29 cellular contexts compared by ENCODE assay signal in the genomic region with DNA sequence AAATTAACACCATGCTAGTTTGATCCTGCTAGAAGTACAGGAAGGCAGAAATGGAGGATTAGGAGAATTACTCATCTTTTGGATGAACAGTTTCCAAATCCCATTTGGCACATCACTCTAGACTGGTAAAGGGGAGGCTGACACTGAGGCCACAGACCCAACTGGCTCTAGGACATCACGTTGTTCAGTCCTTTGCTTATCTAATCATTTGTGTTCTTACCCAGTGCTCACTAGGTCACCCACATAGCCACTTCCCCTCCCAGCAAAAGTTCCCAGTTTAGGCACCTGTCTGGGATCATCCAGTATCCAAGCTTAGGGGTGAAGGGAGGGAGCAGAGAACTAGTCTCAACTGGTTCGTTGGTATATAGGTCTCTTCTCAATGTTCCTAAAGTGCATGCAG. TPM values are rescaled to one million over a fixed set of nuclear protein-coding genes. Genes with fewer than 3 reads are reported as not detected.
DNase-seq lines count a peak whose midpoint lies in the region; ATAC-seq, FAIRE-seq and TF ChIP-seq lines count a peak whose summit lies in the region.
"Had no signal": no experiment of that assay in that cellular context is flagged by ENCODE, and none has a peak within 500 bp of the region (broad histone marks: within the 10 kb centered on the region; RNA-seq: fewer than 3 reads in every experiment).

No MANE protein-coding gene starts in this region.

- no peak; the same call in 1 of the 2 replicates for TF ChIP-seq POLR2A in K562 (conservative IDR thresholded peaks at IDR 0.05)

- intact Hi-C loops in K562 (cut with micrococcal nuclease): no loop called here

- H3K27me3 ChIP-seq in K562 (ENCODE audit: control insufficient read depth in 2 of 2, insufficient read depth in 2 of 2, low read length in 2 of 2): no peaks in the 10 kb centered on the region
- H3K27me3 ChIP-seq: BE2C, foreskin keratinocyte had no signal

- H3K4me3 Mint-ChIP-seq in activated naive CD8-positive, alpha-beta T cell treated with anti-CD3 and anti-CD28 coated beads, Interleukin-2, amount 50 U/mL, for 24 hours: no peak overlapping the region
- H3K4me3 Mint-ChIP-seq in activated naive CD8-positive, alpha-beta T cell treated with anti-CD3 and anti-CD28 coated beads for 36 hours: no peak overlapping the region
- no peak overlapping the region for H3K4me3 Mint-ChIP-seq in stimulated activated naive B cell treated with anti-CD40 and anti-IgM and Interleukin-4, amounts not matched to agents 10 μg/mL and 1 μg/mL and 100 μg/mL, for 72 hours
- H3K4me3 Mint-ChIP-seq in immature natural killer cell: no peak overlapping the region
- H3K4me3 Mint-ChIP-seq: activated B cell treated with CpG ODN at 0.5 μM for 24 hours; activated T-cell treated with anti-CD3 and anti-CD28 coated beads, Interleukin-2, amount 50 U/mL, for 4 hours had no signal

- TF ChIP-seq EP300 in K562 (IDR thresholded peaks at IDR 0.05; ENCODE audit: low read length): no peak

- TF ChIP-seq CTCF in K562 (IDR thresholded peaks at IDR 0.05 in 2 of 3, conservative IDR thresholded peaks at IDR 0.05 in 1 of 3; ENCODE audit: insufficient read depth in 2 of 3, low read depth in 1 of 3, low read length in 3 of 3): no peak

- no peak for DNase-seq in activated naive CD8-positive, alpha-beta T cell treated with anti-CD3 and anti-CD28 coated beads, Interleukin-2, amount 50 U/mL, for 24 hours
- no peak for DNase-seq in activated naive CD8-positive, alpha-beta T cell treated with anti-CD3 and anti-CD28 coated beads for 36 hours
- DNase-seq in K562 (ENCODE audit: extremely low read depth in 1 of 4, low spot score in 3 of 4) (no peak), left lobe of liver (ENCODE audit: low spot score) (no peak), immature natural killer cell (no peak)
- no peak for DNase-seq in stimulated activated naive B cell treated with anti-CD40 and anti-IgM and Interleukin-4, amounts not matched to agents 10 μg/mL and 1 μg/mL and 100 μg/mL, for 72 hours
- no peak for DNase-seq in activated CD4-positive, alpha-beta T cell treated with anti-CD3 and anti-CD28 coated beads for 48 hours
- DNase-seq: activated B cell treated with CpG ODN at 0.5 μM for 24 hours; activated CD4-positive, alpha-beta T cell treated with anti-CD3 and anti-CD28 coated beads, Interleukin-2, amount 50 U/mL, for 48 hours; activated naive CD4-positive, alpha-beta T cell treated with Interleukin-2 at 50 U/mL for 16 hours; activated T-cell treated with anti-CD3 and anti-CD28 coated beads, Interleukin-2, amount 50 U/mL, for 4 hours; anterior cingulate cortex; BE2C; cerebellar nuclear complex; effector CD8-positive, alpha-beta T cell; erythroblast; foreskin keratinocyte; H7; hippocampal formation; mammary epithelial cell; NCI-H1105 treated with DMSO at 0.1 percent for 48 hours; retina; T1000 had no signal

- no peak for TF ChIP-seq RAD21 in K562 (CRISPR knock-in tag; conservative IDR thresholded peaks at IDR 0.05 in 1 of 2, IDR thresholded peaks at IDR 0.05 in 1 of 2)

- peaks cover 18% of the 10 kb centered on the region for H3K79me2 ChIP-seq in K562 (ENCODE audit: control insufficient read depth, insufficient read depth, low read length)

- peak; percentile 6 for FAIRE-seq in K562 (lab: Jason Lieb, UNC)
- FAIRE-seq: islet of Langerhans had no signal

- no peak overlapping the region for H3K27ac Mint-ChIP-seq in activated naive CD8-positive, alpha-beta T cell treated with anti-CD3 and anti-CD28 coated beads, Interleukin-2, amount 50 U/mL, for 24 hours
- no peak overlapping the region for H3K27ac Mint-ChIP-seq in activated naive CD8-positive, alpha-beta T cell treated with anti-CD3 and anti-CD28 coated beads for 36 hours
- H3K27ac Mint-ChIP-seq in stimulated activated naive B cell treated with anti-CD40 and anti-IgM and Interleukin-4, amounts not matched to agents 10 μg/mL and 1 μg/mL and 100 μg/mL, for 72 hours: peak overlapping the region; percentile 20
- H3K27ac Mint-ChIP-seq in immature natural killer cell: peak overlapping the region in 1 of 6 donors; percentile 22
- H3K27ac Mint-ChIP-seq: activated B cell treated with CpG ODN at 0.5 μM for 24 hours had no signal

- no peaks in the 10 kb centered on the region for H3K27me3 Mint-ChIP-seq in activated naive CD8-positive, alpha-beta T cell treated with anti-CD3 and anti-CD28 coated beads, Interleukin-2, amount 50 U/mL, for 24 hours
- H3K27me3 Mint-ChIP-seq in activated naive CD8-positive, alpha-beta T cell treated with anti-CD3 and anti-CD28 coated beads for 36 hours: no peaks in the 10 kb centered on the region
- no peaks in the 10 kb centered on the region for H3K27me3 Mint-ChIP-seq in stimulated activated naive B cell treated with anti-CD40 and anti-IgM and Interleukin-4, amounts not matched to agents 10 μg/mL and 1 μg/mL and 100 μg/mL, for 72 hours
- peaks cover 1 to 5% (median 3%) of the 10 kb centered on the region in 3 donors for H3K27me3 Mint-ChIP-seq in immature natural killer cell (ENCODE audit: low read depth in 3 of 3)
- H3K27me3 Mint-ChIP-seq: activated B cell treated with CpG ODN at 0.5 μM for 24 hours had no signal

- H4K20me1 ChIP-seq in K562 (replicated peaks; ENCODE audit: control insufficient read depth, insufficient read depth, low read length): peaks cover 4% of the 10 kb centered on the region; the same call in 1 of the 2 replicates

- ATAC-seq in activated naive CD8-positive, alpha-beta T cell treated with anti-CD3 and anti-CD28 coated beads, Interleukin-2, amount 50 U/mL, for 24 hours: peak; percentile 13
- ATAC-seq in K562 (peak; percentile 11; the same call in 2 of the 3 replicates), left lobe of liver (peak; percentile 1), HG03045 (IDR thresholded peaks at IDR 0.05; ENCODE audit: unreplicated experiment) (no peak)
- ATAC-seq in stimulated activated naive B cell treated with anti-CD40 and anti-IgM and Interleukin-4, amounts not matched to agents 10 μg/mL and 1 μg/mL and 100 μg/mL, for 72 hours (replicated peaks): no peak
- ATAC-seq: activated T-cell treated with anti-CD3 and anti-CD28 coated beads, Interleukin-2, amount 50 U/mL, for 4 hours; foreskin keratinocyte had no signal

- H3K9me1 ChIP-seq in K562 (ENCODE audit: control insufficient read depth, insufficient read depth, low read length): no peaks in the 10 kb centered on the region

- H3K36me3 Mint-ChIP-seq in activated naive CD8-positive, alpha-beta T cell treated with anti-CD3 and anti-CD28 coated beads, Interleukin-2, amount 50 U/mL, for 24 hours (ENCODE audit: low read depth): peaks cover 41% of the 10 kb centered on the region
- H3K36me3 Mint-ChIP-seq in activated naive CD8-positive, alpha-beta T cell treated with anti-CD3 and anti-CD28 coated beads for 36 hours: peaks cover 39% of the 10 kb centered on the region
- peaks cover 21 to 39% of the 10 kb centered on the region in 2 donors for H3K36me3 Mint-ChIP-seq in stimulated activated naive B cell treated with anti-CD40 and anti-IgM and Interleukin-4, amounts not matched to agents 10 μg/mL and 1 μg/mL and 100 μg/mL, for 72 hours
- peaks cover 0 to 4% (median 0%) of the 10 kb centered on the region in 3 donors for H3K36me3 Mint-ChIP-seq in immature natural killer cell

- no peak overlapping the region for H2AFZ ChIP-seq in K562 (ENCODE audit: low read depth, low read length)

- H3K27ac ChIP-seq in K562 (ENCODE audit: extremely low read depth, low read depth, low read length): peak overlapping the region; percentile 28; the same call in 1 of the 3 replicates
- H3K27ac ChIP-seq: foreskin keratinocyte, HL-60 had no signal

- H3K4me3 ChIP-seq in K562: no peak overlapping the region

- in situ Hi-C loops in K562 (cut with MboI): loop anchor here (5.0 kb wide), 1 partner anchor 345 kb away; no protein-coding TSS in a partner anchor

- H3K4me2 ChIP-seq in K562 (ENCODE audit: insufficient read depth, low read length): peak overlapping the region; percentile 12; the same call in 1 of the 2 replicates

- H3K4me1 ChIP-seq in K562 (replicated peaks in 1 of 2; ENCODE audit: control insufficient read depth in 2 of 2, insufficient read depth in 2 of 2, low read length in 2 of 2): peaks cover under 1 to 25% of the 10 kb centered on the region in 2 experiments; a peak in 4 of 5 replicates
- H3K4me1 ChIP-seq: foreskin keratinocyte had no signal

- BruUV-seq in K562 (replicated peaks; lab: Mats Ljungman, UMichigan): no TSS peak

- no peaks in the 10 kb centered on the region for H3K9me3 Mint-ChIP-seq in activated naive CD8-positive, alpha-beta T cell treated with anti-CD3 and anti-CD28 coated beads, Interleukin-2, amount 50 U/mL, for 24 hours
- no peaks in the 10 kb centered on the region for H3K9me3 Mint-ChIP-seq in activated naive CD8-positive, alpha-beta T cell treated with anti-CD3 and anti-CD28 coated beads for 36 hours
- H3K9me3 Mint-ChIP-seq in stimulated activated naive B cell treated with anti-CD40 and anti-IgM and Interleukin-4, amounts not matched to agents 10 μg/mL and 1 μg/mL and 100 μg/mL, for 72 hours: no peaks in the 10 kb centered on the region
- H3K9me3 Mint-ChIP-seq in immature natural killer cell: no peaks in the 10 kb centered on the region
- H3K9me3 Mint-ChIP-seq: activated B cell treated with CpG ODN at 0.5 μM for 24 hours; activated T-cell treated with anti-CD3 and anti-CD28 coated beads, Interleukin-2, amount 50 U/mL, for 4 hours had no signal

- CTCF ChIA-PET in K562 (lab: Yijun Ruan, JAX; ENCODE audit: low intra/inter-chr PET ratio): no interaction called here

- no peaks in the 10 kb centered on the region for H3K9me3 ChIP-seq in K562 (replicated peaks; ENCODE audit: control insufficient read depth, insufficient read depth, low read depth, low read length)
- H3K9me3 ChIP-seq: BE2C had no signal

- H3K9ac ChIP-seq in K562 (ENCODE audit: insufficient read depth in 1 of 2, low read depth in 2 of 2, low read length in 2 of 2): no peak overlapping the region; a peak in 1 of 4 replicates

- H3K4me1 Mint-ChIP-seq in activated naive CD8-positive, alpha-beta T cell treated with anti-CD3 and anti-CD28 coated beads, Interleukin-2, amount 50 U/mL, for 24 hours: peaks cover 19% of the 10 kb centered on the region
- peaks cover 30% of the 10 kb centered on the region for H3K4me1 Mint-ChIP-seq in activated naive CD8-positive, alpha-beta T cell treated with anti-CD3 and anti-CD28 coated beads for 36 hours
- peaks cover 11 to 19% of the 10 kb centered on the region in 2 donors for H3K4me1 Mint-ChIP-seq in stimulated activated naive B cell treated with anti-CD40 and anti-IgM and Interleukin-4, amounts not matched to agents 10 μg/mL and 1 μg/mL and 100 μg/mL, for 72 hours
- peaks cover 9 to 19% of the 10 kb centered on the region in 2 donors for H3K4me1 Mint-ChIP-seq in immature natural killer cell

- peaks cover 67% of the 10 kb centered on the region for H3K36me3 ChIP-seq in K562 (ENCODE audit: control insufficient read depth, insufficient read depth, low read length)

- 39% methylated on average over 2 of the region's 2 CpGs for WGBS in K562 (ENCODE audit: insufficient coverage, low coverage, missing lambda C conversion rate)

- POLR2A ChIA-PET in K562 (lab: Yijun Ruan, JAX): interaction anchor here (0.6 to 1.4 kb wide), 8 partner anchors 11 to 788 kb away, joined by 3 to 7 read pairs (median 3); no protein-coding TSS in a partner anchor

RNA-seq across cellular contexts. Expression of gene LEAP2, which starts 1.6 kb away (rescaled TPM):
- total RNA-seq in activated naive CD8-positive, alpha-beta T cell treated with anti-CD3 and anti-CD28 coated beads for 36 hours: 1 to 10 TPM; 1.8 TPM
- 15.5 and 22.5 TPM in 2 replicates for total RNA-seq in K562 (2011; cell fraction: chromatin; rRNA removed; ENCODE audit: low replicate concordance)
- 9.0 and 10.5 TPM in 2 replicates for total RNA-seq in K562 (2011; cell fraction: nucleolus; rRNA removed)
- total RNA-seq in K562 (2011; cell fraction: nucleoplasm; rRNA removed): 14.2 and 21.1 TPM in 2 replicates
- total RNA-seq in K562 (2014; rRNA removed): 1.1 and 2.2 TPM in 2 replicates
- total RNA-seq in K562 (2014; rRNA removed; fragmentation: Illumina TruSeq; extraction: Trizol): 2.8 TPM in 2 replicates
- total RNA-seq in K562 (2015; rRNA removed; fragmentation: Illumina TruSeq; extraction: Trizol): 2.9 and 3.1 TPM in 2 replicates
- 1.8 and 2.0 TPM in 2 replicates for total RNA-seq in K562 (2021)
- polyA plus RNA-seq in K562 (2011; rRNA removed): 4.9 and 5.6 TPM in 2 replicates
- polyA plus RNA-seq in K562 (2011; cell fraction: cytosol; rRNA removed): 0.82 and 2.1 TPM in 2 replicates
- polyA plus RNA-seq in K562 (2011; cell fraction: nucleus; rRNA removed): 20.8 and 21.9 TPM in 2 replicates
- polyA plus RNA-seq in K562 (2012): 1.3 and 1.4 TPM in 2 replicates
- polyA plus RNA-seq in K562 (2014; fragmentation: Illumina TruSeq; extraction: Trizol): 2.0 and 2.5 TPM in 2 replicates
- 1 to 10 TPM; 2.0 to 2.9 TPM for polyA plus RNA-seq in K562 (2014; fragmentation: Nextera tagmentation; extraction: Ambion mirVana)
- 2.3 and 2.4 TPM in 2 replicates for polyA plus RNA-seq in K562 (2014; rRNA removed)
- 3.3 and 5.2 TPM in 2 replicates for polyA minus RNA-seq in K562 (2011; rRNA and poly(A)+ RNA removed)
- 0.57 and 1.4 TPM in 2 replicates for polyA minus RNA-seq in K562 (2011; cell fraction: cytosol; rRNA and poly(A)+ RNA removed)
- 3.6 and 5.9 TPM in 2 replicates for polyA minus RNA-seq in K562 (2011; cell fraction: nucleus; rRNA and poly(A)+ RNA removed)
- total RNA-seq in left lobe of liver: 168 TPM
- polyA plus RNA-seq in immature natural killer cell: 1 to 10 TPM in 1 of 3 donors, under 1 TPM in 2; 0.50 to 2.0 (median 0.54) TPM

RNA-seq across cellular contexts. Expression of gene UQCRQ, which starts 5.4 kb away (rescaled TPM):
- 100 to 1,000 TPM; 652 to 654 TPM for total RNA-seq in activated naive CD8-positive, alpha-beta T cell treated with anti-CD3 and anti-CD28 coated beads for 36 hours
- total RNA-seq in K562 (2011; cell fraction: chromatin; rRNA removed; ENCODE audit: low replicate concordance): 72.2 and 104 TPM in 2 replicates
- 114 and 128 TPM in 2 replicates for total RNA-seq in K562 (2011; cell fraction: nucleolus; rRNA removed)
- total RNA-seq in K562 (2011; cell fraction: nucleoplasm; rRNA removed): 118 and 129 TPM in 2 replicates
- total RNA-seq in K562 (2014; rRNA removed) (307 and 353 TPM in 2 replicates), K562 (2014; rRNA removed; fragmentation: Illumina TruSeq; extraction: Trizol) (641 and 716 TPM in 2 replicates), K562 (2015; rRNA removed; fragmentation: Illumina TruSeq; extraction: Trizol) (334 and 373 TPM in 2 replicates), K562 (2021) (888 and 1,004 TPM in 2 replicates), left lobe of liver (727 TPM)
- polyA plus RNA-seq in K562 (2011; rRNA removed) (813 and 883 TPM in 2 replicates), K562 (2014; fragmentation: Illumina TruSeq; extraction: Trizol) (235 and 336 TPM in 2 replicates), K562 (2014; fragmentation: Nextera tagmentation; extraction: Ambion mirVana) (1,000 to 10,000 TPM; 2,318 to 2,421 TPM), K562 (2014; rRNA removed) (883 and 917 TPM in 2 replicates), immature natural killer cell (100 to 1,000 TPM; 554 to 923 (median 597) TPM)
- 439 and 559 TPM in 2 replicates for polyA plus RNA-seq in K562 (2011; cell fraction: cytosol; rRNA removed)
- 273 and 303 TPM in 2 replicates for polyA plus RNA-seq in K562 (2011; cell fraction: nucleus; rRNA removed)
- polyA plus RNA-seq in K562 (2012): 351 and 842 TPM in 2 replicates
- 61.8 and 67.0 TPM in 2 replicates for polyA minus RNA-seq in K562 (2011; rRNA and poly(A)+ RNA removed)
- 54.0 and 70.0 TPM in 2 replicates for polyA minus RNA-seq in K562 (2011; cell fraction: cytosol; rRNA and poly(A)+ RNA removed)
- polyA minus RNA-seq in K562 (2011; cell fraction: nucleus; rRNA and poly(A)+ RNA removed): 59.4 and 82.3 TPM in 2 replicates

RNA-seq across cellular contexts. Expression of gene GDF9, which starts 5.6 kb away (rescaled TPM):
- under 1 TPM; 0.26 to 0.29 TPM for total RNA-seq in activated naive CD8-positive, alpha-beta T cell treated with anti-CD3 and anti-CD28 coated beads for 36 hours
- total RNA-seq in K562 (2011; cell fraction: chromatin; rRNA removed; ENCODE audit: low replicate concordance): 0.25 and 1.1 TPM in 2 replicates
- 0.17 and 0.39 TPM in 2 replicates for total RNA-seq in K562 (2011; cell fraction: nucleolus; rRNA removed)
- 0.44 and 0.69 TPM in 2 replicates for total RNA-seq in K562 (2011; cell fraction: nucleoplasm; rRNA removed)
- total RNA-seq in K562 (2014; rRNA removed): 0.12 TPM in 1 of 2 replicates, not detected in the other
- 0.13 and 0.18 TPM in 2 replicates for total RNA-seq in K562 (2014; rRNA removed; fragmentation: Illumina TruSeq; extraction: Trizol)
- total RNA-seq in K562 (2015; rRNA removed; fragmentation: Illumina TruSeq; extraction: Trizol): 0.15 and 0.18 TPM in 2 replicates
- total RNA-seq in K562 (2021): 0.20 and 0.22 TPM in 2 replicates
- polyA plus RNA-seq in K562 (2011; rRNA removed): 0.70 and 1.1 TPM in 2 replicates
- 0.30 and 0.52 TPM in 2 replicates for polyA plus RNA-seq in K562 (2011; cell fraction: cytosol; rRNA removed)
- polyA plus RNA-seq in K562 (2011; cell fraction: nucleus; rRNA removed): 0.68 and 1.2 TPM in 2 replicates
- 0.22 and 0.35 TPM in 2 replicates for polyA plus RNA-seq in K562 (2012)
- 0.28 and 0.37 TPM in 2 replicates for polyA plus RNA-seq in K562 (2014; fragmentation: Illumina TruSeq; extraction: Trizol)
- under 1 TPM; 0.10 to 0.15 TPM for polyA plus RNA-seq in K562 (2014; fragmentation: Nextera tagmentation; extraction: Ambion mirVana)
- 0.27 and 0.66 TPM in 2 replicates for polyA plus RNA-seq in K562 (2014; rRNA removed)
- polyA minus RNA-seq in K562 (2011; rRNA and poly(A)+ RNA removed): 0.39 and 0.45 TPM in 2 replicates
- not detected in 2 replicates for polyA minus RNA-seq in K562 (2011; cell fraction: cytosol; rRNA and poly(A)+ RNA removed)
- 0.78 TPM in 1 of 2 replicates, not detected in the other for polyA minus RNA-seq in K562 (2011; cell fraction: nucleus; rRNA and poly(A)+ RNA removed)
- 0.15 TPM for total RNA-seq in left lobe of liver
- under 1 TPM in 1 of 3 donors, not detected in 2; 0.12 TPM for polyA plus RNA-seq in immature natural killer cell

RNA-seq across cellular contexts. Expression of gene SHROOM1, which starts 41.4 kb away (rescaled TPM):
- total RNA-seq in activated naive CD8-positive, alpha-beta T cell treated with anti-CD3 and anti-CD28 coated beads for 36 hours: 1 to 10 TPM; 1.8 to 2.3 TPM
- 39.2 and 105 TPM in 2 replicates for total RNA-seq in K562 (2011; cell fraction: chromatin; rRNA removed; ENCODE audit: low replicate concordance)
- 53.7 and 55.5 TPM in 2 replicates for total RNA-seq in K562 (2011; cell fraction: nucleolus; rRNA removed)
- 27.4 and 41.9 TPM in 2 replicates for total RNA-seq in K562 (2011; cell fraction: nucleoplasm; rRNA removed)
- total RNA-seq in K562 (2014; rRNA removed) (13.0 and 18.6 TPM in 2 replicates), K562 (2014; rRNA removed; fragmentation: Illumina TruSeq; extraction: Trizol) (5.3 and 6.1 TPM in 2 replicates), K562 (2015; rRNA removed; fragmentation: Illumina TruSeq; extraction: Trizol) (10.9 and 13.3 TPM in 2 replicates), K562 (2021) (25.6 and 26.5 TPM in 2 replicates), left lobe of liver (41.3 TPM)
- polyA plus RNA-seq in K562 (2011; rRNA removed) (11.9 and 12.8 TPM in 2 replicates), K562 (2014; fragmentation: Illumina TruSeq; extraction: Trizol) (14.6 and 14.8 TPM in 2 replicates), K562 (2014; fragmentation: Nextera tagmentation; extraction: Ambion mirVana) (under 1 TPM; 0.44 to 0.50 TPM), K562 (2014; rRNA removed) (22.3 and 26.0 TPM in 2 replicates), immature natural killer cell (1 to 10 TPM in 1 of 3 donors, not detected in 2; 1.4 TPM)
- polyA plus RNA-seq in K562 (2011; cell fraction: cytosol; rRNA removed): 18.1 and 28.6 TPM in 2 replicates
- 28.4 and 60.2 TPM in 2 replicates for polyA plus RNA-seq in K562 (2011; cell fraction: nucleus; rRNA removed)
- 19.1 and 22.2 TPM in 2 replicates for polyA plus RNA-seq in K562 (2012)
- 3.8 and 7.6 TPM in 2 replicates for polyA minus RNA-seq in K562 (2011; rRNA and poly(A)+ RNA removed)
- polyA minus RNA-seq in K562 (2011; cell fraction: cytosol; rRNA and poly(A)+ RNA removed): 6.1 and 7.0 TPM in 2 replicates
- 11.3 and 12.4 TPM in 2 replicates for polyA minus RNA-seq in K562 (2011; cell fraction: nucleus; rRNA and poly(A)+ RNA removed)

RNA-seq across cellular contexts. Expression of gene SOWAHA, which starts 58.8 kb away (rescaled TPM):
- total RNA-seq in activated naive CD8-positive, alpha-beta T cell treated with anti-CD3 and anti-CD28 coated beads for 36 hours: under 1 TPM in 1 of 2 experiments, not detected in 1; 0.06 TPM
- total RNA-seq in K562 (2011; cell fraction: chromatin; rRNA removed; ENCODE audit: low replicate concordance): not detected in 2 replicates
- not detected in 2 replicates for total RNA-seq in K562 (2011; cell fraction: nucleolus; rRNA removed)
- not detected in 2 replicates for total RNA-seq in K562 (2011; cell fraction: nucleoplasm; rRNA removed)
- not detected in 2 replicates for total RNA-seq in K562 (2014; rRNA removed)
- not detected in 2 replicates for total RNA-seq in K562 (2014; rRNA removed; fragmentation: Illumina TruSeq; extraction: Trizol)
- not detected in 2 replicates for total RNA-seq in K562 (2015; rRNA removed; fragmentation: Illumina TruSeq; extraction: Trizol)
- not detected in 2 replicates for total RNA-seq in K562 (2021)
- not detected in 2 replicates for polyA plus RNA-seq in K562 (2011; rRNA removed)
- not detected in 2 replicates for polyA plus RNA-seq in K562 (2011; cell fraction: cytosol; rRNA removed)
- not detected in 2 replicates for polyA plus RNA-seq in K562 (2011; cell fraction: nucleus; rRNA removed)
- 0.03 and 0.06 TPM in 2 replicates for polyA plus RNA-seq in K562 (2012)
- not detected in 2 replicates for polyA plus RNA-seq in K562 (2014; fragmentation: Illumina TruSeq; extraction: Trizol)
- not detected for polyA plus RNA-seq in K562 (2014; fragmentation: Nextera tagmentation; extraction: Ambion mirVana)
- polyA plus RNA-seq in K562 (2014; rRNA removed): not detected in 2 replicates
- not detected in 2 replicates for polyA minus RNA-seq in K562 (2011; rRNA and poly(A)+ RNA removed)
- not detected in 2 replicates for polyA minus RNA-seq in K562 (2011; cell fraction: cytosol; rRNA and poly(A)+ RNA removed)
- polyA minus RNA-seq in K562 (2011; cell fraction: nucleus; rRNA and poly(A)+ RNA removed): not detected in 2 replicates
- total RNA-seq in left lobe of liver: 1.7 TPM
- not detected for polyA plus RNA-seq in immature natural killer cell
- total RNA-seq: A673, activated B cell treated with CpG ODN at 0.5 μM for 24 hours, mammary epithelial cell, NCI-H460, RPMI7951 had no signal
- polyA plus RNA-seq: foreskin keratinocyte had no signal

Comparison
In these comparisons a context has a peak if more than half of its experiments do, and no peak if none do; other contexts are left out.
1. ATAC-seq: peak in activated naive CD8-positive, alpha-beta T cell treated with anti-CD3 and anti-CD28 coated beads, Interleukin-2, amount 50 U/mL, for 24 hours (single experiment), K562 (single experiment) and left lobe of liver (single experiment); none in stimulated activated naive B cell treated with anti-CD40 and anti-IgM and Interleukin-4, amounts not matched to agents 10 μg/mL and 1 μg/mL and 100 μg/mL, for 72 hours (0 of 2) and HG03045 (single experiment).